Comparison of ENCODE assay signal across 8 cellular contexts in the genomic region with DNA sequence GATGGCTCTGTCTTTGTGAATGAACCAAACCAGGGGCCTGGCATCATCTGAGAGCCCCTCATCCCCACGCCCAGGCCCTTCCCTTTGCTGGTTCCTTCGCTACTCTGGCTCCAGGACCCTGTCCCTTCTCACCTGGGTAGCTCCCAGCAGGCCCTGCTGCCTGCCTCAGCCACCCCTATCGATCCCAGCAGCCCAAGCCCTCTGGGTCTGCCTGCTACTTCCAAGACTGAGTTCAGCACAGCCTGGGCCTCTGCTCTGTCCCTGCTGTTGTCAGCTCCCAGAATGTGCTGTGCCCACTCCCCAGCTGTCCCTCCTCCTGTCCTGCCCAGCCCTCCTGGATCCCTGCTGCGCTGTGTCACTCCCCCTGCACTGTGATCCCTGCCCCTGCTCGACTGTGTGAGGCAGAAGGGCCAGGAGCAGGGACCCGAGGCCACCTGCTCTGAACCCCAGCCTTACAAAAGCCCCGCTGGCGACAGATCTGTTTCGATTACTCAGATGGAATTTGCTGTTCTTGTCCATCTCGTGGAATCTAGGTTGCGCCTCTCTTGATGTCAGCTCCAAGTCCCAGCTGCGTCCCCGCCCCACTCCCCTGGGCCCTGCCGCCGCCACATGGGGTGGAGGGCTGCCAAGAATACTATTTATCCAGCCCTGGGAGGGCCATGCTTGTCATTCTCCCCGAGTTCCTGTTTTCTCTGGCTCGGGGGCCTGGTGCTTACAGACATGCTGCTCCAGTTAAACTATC. TPM values are rescaled to one million over a fixed set of nuclear protein-coding genes. Genes with fewer than 3 reads are reported as not detected.
DNase-seq lines count a peak whose midpoint lies in the region; ATAC-seq, FAIRE-seq and TF ChIP-seq lines count a peak whose summit lies in the region.

No MANE protein-coding gene starts in this region.

- no peaks in the 10 kb centered on the region for H3K79me2 ChIP-seq in H9 (ENCODE audit: insufficient read depth, low read length)

- no peak overlapping the region for H2BK20ac ChIP-seq in H9 (ENCODE audit: low read depth, low read length, poor library complexity, severe bottlenecking)

- H3T11ph ChIP-seq in H9 (ENCODE audit: low read length), result no peak overlapping the region

- H3K14ac ChIP-seq in H9 (ENCODE audit: insufficient read depth, low read length), result no peak overlapping the region

- H3K9me3 ChIP-seq in H9 (ENCODE audit: control insufficient read depth, low read depth, low read length), result no peaks in the 10 kb centered on the region

- no peaks in the 10 kb centered on the region for H3K27me3 ChIP-seq in H9 (ENCODE audit: insufficient read depth, low read length)

- H3K23me2 ChIP-seq in H9 (ENCODE audit: insufficient read length, low read depth, low read length, poor library complexity, severe bottlenecking), result no peaks in the 10 kb centered on the region

- H2BK5ac ChIP-seq in H9 (ENCODE audit: insufficient read length, low read length), result no peak overlapping the region

- H3K23ac ChIP-seq in H9 (ENCODE audit: insufficient read length, low read depth, low read length), result no peak overlapping the region

- FAIRE-seq in GM19239 (lab: Jason Lieb, UNC), result no peak

- no CpG with 5 or more reads among the region's 17 CpGs for WGBS in H9 (ENCODE audit: extremely low coverage, insufficient read length, low lambda C conversion rate)

- in situ Hi-C loops in astrocyte of the cerebellum (cut with HindIII; ENCODE audit: low sequenced_read_pairs), result no loop called here

- H2BK15ac ChIP-seq in H9 (ENCODE audit: low read depth, low read length), result no peak overlapping the region

- H3K4me1 ChIP-seq in H9 (ENCODE audit: insufficient read depth, low read length), result no peaks in the 10 kb centered on the region

- H3K9ac ChIP-seq in H9 (ENCODE audit: extremely low read depth, insufficient read length, low read length), result no peak overlapping the region

- H3K36me3 Mint-ChIP-seq in H9 (ENCODE audit: insufficient read depth in 1 of 3, low read depth in 3 of 3), result peaks cover 21 to 42% (median 28%) of the 10 kb centered on the region in 3 experiments

- H3K56ac ChIP-seq in H9 (ENCODE audit: insufficient read length, low read depth, low read length), result no peak overlapping the region

- H3K79me1 ChIP-seq in H9 (ENCODE audit: insufficient read depth, low read depth, low read length, poor library complexity, severe bottlenecking), result no peaks in the 10 kb centered on the region

- no peak overlapping the region for H2AK5ac ChIP-seq in H9 (ENCODE audit: insufficient read length, low read length)

- no peak overlapping the region for H3K18ac ChIP-seq in H9 (ENCODE audit: insufficient read length, low read depth, low read length)

- no peaks in the 10 kb centered on the region for H3K9me3 Mint-ChIP-seq in H9

- H2BK120ac ChIP-seq in H9 (ENCODE audit: low read depth, low read length, poor library complexity, severe bottlenecking), result no peak overlapping the region

- H3K4me3 ChIP-seq in astrocyte of the cerebellum (ENCODE audit: low read depth, low read length) (no peak overlapping the region), skin epidermis (no peak overlapping the region)

- TF ChIP-seq CTCF in H9 (conservative IDR thresholded peaks at IDR 0.05) (no peak), astrocyte of the cerebellum (IDR thresholded peaks at IDR 0.05; ENCODE audit: low read depth, low read length, missing control alignments) (no peak)

- ATAC-seq in GM21390 (IDR thresholded peaks at IDR 0.05; ENCODE audit: unreplicated experiment), result no peak
- no peak for ATAC-seq in HG02840 (IDR thresholded peaks at IDR 0.05; ENCODE audit: low FRiP score, unreplicated experiment)

- no peak overlapping the region for H3K4ac ChIP-seq in H9 (ENCODE audit: low read depth, low read length)

- H4K20me1 ChIP-seq in H9 (ENCODE audit: control insufficient read depth, insufficient read depth, insufficient read length), result no peaks in the 10 kb centered on the region

- H3K4me3 Mint-ChIP-seq in H9, result peak overlapping the region in 1 of 2 experiments; percentile 29; a peak in 2 of 5 replicates

- no peak overlapping the region for H2AFZ ChIP-seq in H9 (ENCODE audit: low read length)

- H3K27ac ChIP-seq in H9 (ENCODE audit: insufficient read length, low read depth, low read length) (no peak overlapping the region), skin epidermis (peak overlapping the region in 17 of 21 experiments; percentile 23 to 82 (median 63))

- no peak overlapping the region for H2BK12ac ChIP-seq in H9 (ENCODE audit: insufficient read length, low read depth, low read length)

- H3K4me2 ChIP-seq in H9 (ENCODE audit: insufficient read depth, insufficient read length, low read length), result no peak overlapping the region

- no peak for DNase-seq in H9
- DNase-seq in astrocyte of the cerebellum (ENCODE audit: low read depth), result peak; percentile 74
- DNase-seq in hypothalamus (lab: John Stamatoyannopoulos, UW), result peak in 36 of 51 donors; percentile 2 to 70 (median 34)
- DNase-seq in NOMO-1 treated with DMSO at 0.1 percent for 48 hours (lab: John Stamatoyannopoulos, UW; ENCODE audit: unreplicated experiment), result no peak
- no peak for DNase-seq in GM19239 (ENCODE audit: insufficient read length, low spot score)

- H3K27ac Mint-ChIP-seq in H9, result peak overlapping the region in 2 of 3 experiments; percentile 39 to 70; a peak in 2 of 7 replicates

- H3K27me3 Mint-ChIP-seq in H9 (ENCODE audit: low read depth), result no peaks in the 10 kb centered on the region

- H3K4me1 Mint-ChIP-seq in H9, result peaks cover 5 to 11% of the 10 kb centered on the region in 2 experiments; a peak in 3 of 4 replicates

- no peak overlapping the region for H4K8ac ChIP-seq in H9 (replicated peaks; ENCODE audit: insufficient read length, low read depth, low read length)

- H4K91ac ChIP-seq in H9 (ENCODE audit: insufficient read length, low read depth, low read length), result no peak overlapping the region

- H4K5ac ChIP-seq in H9 (ENCODE audit: insufficient read length, low read depth, low read length), result no peak overlapping the region

RNA-seq across cellular contexts. Expression of a gene that starts 13.0 kb away (rescaled TPM):
- 82.3 and 91.5 TPM in 2 replicates for total RNA-seq in H9 (2021)

RNA-seq across cellular contexts. Expression of a gene that starts 13.0 kb away (rescaled TPM):
- 21.9 and 24.0 TPM in 2 replicates for total RNA-seq in H9 (2021)

RNA-seq across cellular contexts. Expression of a gene that starts 48.9 kb away (rescaled TPM):
- 6.1 and 7.5 TPM in 2 replicates for total RNA-seq in H9 (2021)

Comparison
In these comparisons a context has a peak if more than half of its experiments do, and no peak if none do; other contexts are left out.
1. DNase-seq: peak in astrocyte of the cerebellum (single experiment) and hypothalamus (36 of 51); none in H9 (single experiment), NOMO-1 treated with DMSO at 0.1 percent for 48 hours (single experiment) and GM19239 (single experiment).